9 cellular contexts compared by ENCODE assay signal in the genomic region with DNA sequence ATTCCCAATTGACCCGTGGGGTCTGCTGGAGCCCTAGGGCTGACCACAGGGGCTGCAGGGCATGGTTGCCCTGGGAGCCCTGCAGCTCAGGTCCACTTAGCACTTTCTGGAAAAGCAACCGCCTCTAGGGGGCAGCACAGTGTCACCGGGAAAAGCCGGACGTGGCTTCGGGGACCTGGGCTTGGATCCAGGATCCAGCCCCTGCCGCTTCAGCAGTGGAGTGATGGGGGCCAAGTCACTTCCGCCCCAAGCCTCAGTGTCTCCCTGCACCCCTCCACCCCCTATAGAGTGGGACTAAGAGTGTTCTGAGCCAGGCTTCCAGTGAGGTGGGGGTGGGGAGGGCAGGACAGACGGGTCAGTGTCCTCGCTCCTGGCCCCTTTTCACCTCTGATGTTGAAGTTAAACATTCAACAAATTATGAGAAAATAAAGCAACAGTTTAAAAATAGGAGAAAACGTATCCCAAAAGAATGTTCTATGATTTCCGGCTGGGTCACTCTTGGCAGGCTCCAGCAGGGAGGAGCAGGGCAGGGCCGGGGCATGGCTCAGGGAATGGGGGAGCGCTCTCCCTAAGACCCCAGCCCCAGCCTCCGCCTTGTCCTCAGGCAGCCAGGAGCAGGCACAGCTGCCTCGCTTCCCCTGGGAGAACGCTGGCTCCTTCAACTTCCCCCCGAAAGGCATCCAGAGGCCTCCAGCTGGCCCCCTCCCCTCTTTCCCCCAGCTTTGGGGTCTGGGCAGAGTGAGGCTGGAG.
DNase-seq lines count a peak whose midpoint lies in the region; ATAC-seq and TF ChIP-seq lines count a peak whose summit lies in the region.
"Had no signal": no experiment of that assay in that cellular context is flagged by ENCODE, and none has a peak within 500 bp of the region (broad histone marks: within the 10 kb centered on the region; RNA-seq: fewer than 3 reads in every experiment).

No MANE protein-coding gene starts in this region.

- H3K4me2 ChIP-seq in PC-3 (ENCODE audit: low read length), result peak overlapping the region; percentile 79

- peak; percentile 99 for TF ChIP-seq CTCF in PC-3 (conservative IDR thresholded peaks at IDR 0.05; ENCODE audit: low read depth, low read length)
- peak; percentile 34 to 77 (median 66) for TF ChIP-seq CTCF in gastrocnemius medialis (IDR thresholded peaks at IDR 0.05 in 4 of 5, conservative IDR thresholded peaks at IDR 0.05 in 1 of 5)

- peaks cover 3% of the 10 kb centered on the region for H3F3A ChIP-seq in PC-3 (ENCODE audit: low read length, unreplicated experiment)

- H3K9me3 ChIP-seq in PC-3 (ENCODE audit: low read length) (no peaks in the 10 kb centered on the region), gastrocnemius medialis (no peaks in the 10 kb centered on the region)

- H4K20me1 ChIP-seq in PC-3 (ENCODE audit: low read length), result no peaks in the 10 kb centered on the region

- no peak for TF ChIP-seq POLR2A in gastrocnemius medialis (IDR thresholded peaks at IDR 0.05)

- peak overlapping the region; percentile 71 for H3K9ac ChIP-seq in PC-3 (ENCODE audit: low read length)

- no peaks in the 10 kb centered on the region for H3K27me3 ChIP-seq in PC-3 (ENCODE audit: low read length)
- peaks cover 0 to 14% (median 0%) of the 10 kb centered on the region in 3 donors for H3K27me3 ChIP-seq in gastrocnemius medialis

- POLR2A ChIA-PET in PC-3 (lab: Charles Lee; ENCODE audit: unreplicated experiment), result interaction anchor here (0.6 kb wide), 1 partner anchor 33 kb away, joined by 3 read pairs; no protein-coding TSS in a partner anchor

- peaks cover 46% of the 10 kb centered on the region for H3K4me1 ChIP-seq in PC-3 (ENCODE audit: insufficient read depth, low read length)
- H3K4me1 ChIP-seq in gastrocnemius medialis, result peaks cover 11 to 16% of the 10 kb centered on the region in 2 donors

- peak overlapping the region; percentile 61 for H2AFZ ChIP-seq in PC-3 (ENCODE audit: low read length)

- in situ Hi-C loops in gastrocnemius medialis (cut with MboI; ENCODE audit: low sequenced_read_pairs in 4 of 4), result loop anchor here in 2 of 4 donors (5.0 kb wide), 1 partner anchor 282 kb away; no protein-coding TSS in a partner anchor

- H3K4me3 ChIP-seq in PC-3 (ENCODE audit: low read length) (peak overlapping the region; percentile 36; the same call in 1 of the 2 replicates), gastrocnemius medialis (peak overlapping the region in 3 of 4 donors; percentile 7 to 29 (median 29))
- H3K4me3 ChIP-seq: skin epidermis had no signal

- BruUV-seq in PC-3 (replicated peaks; lab: Mats Ljungman, UMichigan), result TSS peak; percentile 55

- DNase-seq in CD1c-positive myeloid dendritic cell (ENCODE audit: extremely low spot score), result peak; percentile 60
- DNase-seq in HCEC 1CT, result peak; percentile 50
- peak; percentile 95 for DNase-seq in PC-3
- peak; percentile 49 for DNase-seq in amniotic stem cell (lab: John Stamatoyannopoulos, UW)
- DNase-seq in hepatic stellate cell (ENCODE audit: low spot score), result peak; percentile 94
- peak; percentile 21 to 46 for DNase-seq in gastrocnemius medialis

- intact Hi-C loops in PC-3 (cut with micrococcal nuclease) (loop anchor here (1.0 to 10.0 kb wide), 7 partner anchors 33 to 281 kb away; no protein-coding TSS in a partner anchor), gastrocnemius medialis (cut with DNase I; ENCODE audit: low total_unique reads) (loop anchor here (10.0 kb wide), 1 partner anchor 179 kb away; no protein-coding TSS in a partner anchor)

- H3K36me3 ChIP-seq in PC-3 (ENCODE audit: low read depth, low read length), result no peaks in the 10 kb centered on the region
- H3K36me3 ChIP-seq in gastrocnemius medialis, result no peaks in the 10 kb centered on the region

- H3K79me2 ChIP-seq in PC-3 (ENCODE audit: low read length), result no peaks in the 10 kb centered on the region

- no peaks in the 10 kb centered on the region for H3K9me2 ChIP-seq in PC-3 (replicated peaks; ENCODE audit: low read length)

- H3K27ac ChIP-seq in PC-3 (ENCODE audit: low read length) (peak overlapping the region; percentile 93), gastrocnemius medialis (peak overlapping the region; percentile 21 to 65 (median 54))

- ATAC-seq in PC-3 (peak; percentile 45), gastrocnemius medialis (peak; percentile 35 to 49), GM19455 (IDR thresholded peaks at IDR 0.05; ENCODE audit: unreplicated experiment) (no peak), HG03095 (IDR thresholded peaks at IDR 0.05; ENCODE audit: unreplicated experiment) (no peak)

- CTCF ChIA-PET in PC-3 (lab: Charles Lee), result interaction anchor here (0.5 to 0.9 kb wide), 8 partner anchors 60 to 281 kb away, joined by 3 to 4 read pairs (median 3); no protein-coding TSS in a partner anchor

Comparison
In these comparisons a context has a peak if more than half of its experiments do, and no peak if none do; other contexts are left out.
1. DNase-seq: peak in every context shown above with its lines; median percentile 95 in PC-3; 94 in hepatic stellate cell; 60 in CD1c-positive myeloid dendritic cell; 50 in HCEC 1CT; 49 in amniotic stem cell; 34 in gastrocnemius medialis.
2. ATAC-seq: peak in PC-3 (single experiment) and gastrocnemius medialis (2 of 2); none in GM19455 (single experiment) and HG03095 (single experiment).